ENCODE assay signal across 9 cellular contexts in genomic region chr4:163558539-163559044, GRCh38.
DNase-seq lines count a peak whose midpoint lies in the region; ATAC-seq, FAIRE-seq and TF ChIP-seq lines count a peak whose summit lies in the region.
"Had no signal": no experiment of that assay in that cellular context is flagged by ENCODE, and none has a peak within 500 bp of the region (broad histone marks: within the 10 kb centered on the region; RNA-seq: fewer than 3 reads in every experiment).

No MANE protein-coding gene starts in this region.

- no peak for FAIRE-seq in GM12878 (lab: Jason Lieb, UNC)

- CTCF ChIA-PET in GM12878 (lab: Yijun Ruan, JAX), result interaction anchor here (1.1 to 15.1 kb wide), 9 partner anchors 8 to 198 kb away, joined by 3 to 571 read pairs (median 5); no protein-coding TSS in a partner anchor

- TF ChIP-seq RAD21 in GM12878 (IDR thresholded peaks at IDR 0.05; ENCODE audit: insufficient read depth, low read depth, low read length), result no peak

- H4K20me1 ChIP-seq in GM12878 (ENCODE audit: control insufficient read depth, insufficient read depth), result no peaks in the 10 kb centered on the region

- in situ Hi-C loops in GM12878 (cut with MboI), result loop anchor here (5.0 to 10.0 kb wide), 3 partner anchors 109 to 1176 kb away; no protein-coding TSS in a partner anchor

- ATAC-seq in HG03354 (IDR thresholded peaks at IDR 0.05; ENCODE audit: poor library complexity, severe bottlenecking, unreplicated experiment), result peak; percentile 82
- ATAC-seq in GM12878, result peak; percentile 72
- ATAC-seq in GM19035 (IDR thresholded peaks at IDR 0.05; ENCODE audit: unreplicated experiment), result no peak
- ATAC-seq in HG03457 (IDR thresholded peaks at IDR 0.05; ENCODE audit: unreplicated experiment), result no peak

- H3K79me2 ChIP-seq in GM12878 (ENCODE audit: control insufficient read depth, insufficient read depth, low read length), result no peaks in the 10 kb centered on the region

- TF ChIP-seq POLR2A in GM12878 (IDR thresholded peaks at IDR 0.05; ENCODE audit: low read depth, low read length) (no peak), tibial nerve (IDR thresholded peaks at IDR 0.05) (no peak)

- H3K4me2 ChIP-seq in GM12878 (ENCODE audit: control insufficient read depth, insufficient read depth), result 0 out of 2 replicates have a peak overlapping the region, but pooled peaks have one; percentile 2

- RAD21 ChIA-PET in GM12878 (lab: Charles Lee; ENCODE audit: unreplicated experiment), result interaction anchor here (1.0 to 12.0 kb wide), 9 partner anchors 8 to 195 kb away, joined by 3 to 247 read pairs (median 19); no protein-coding TSS in a partner anchor

- H3K27ac ChIP-seq in GM12878 (ENCODE audit: control insufficient read depth, insufficient read depth) (peak overlapping the region; percentile 48; the same call in 1 of the 2 replicates), tibial nerve (peak overlapping the region in 3 of 4 donors; percentile 11 to 66 (median 56))
- H3K27ac ChIP-seq: SJSA1 had no signal

- intact Hi-C loops in GM12878 (cut with micrococcal nuclease; ENCODE audit: unreplicated experiment), result loop anchor here (10.0 kb wide), 1 partner anchor 316 kb away; no protein-coding TSS in a partner anchor

- POLR2A ChIA-PET in GM12878 (lab: Charles Lee), result interaction anchor here (0.9 to 1.4 kb wide), 3 partner anchors 31 to 116 kb away, joined by 3 to 4 read pairs (median 3); no protein-coding TSS in a partner anchor

- H3K4me3 ChIP-seq in GM12878, result no peak overlapping the region
- no peak overlapping the region for H3K4me3 ChIP-seq in tibial nerve
- H3K4me3 ChIP-seq: SJSA1 had no signal

- H3K4me1 ChIP-seq in GM12878 (ENCODE audit: control insufficient read depth, insufficient read depth, low read length), result peaks cover 13% of the 10 kb centered on the region
- peaks cover 0 to 14% (median 4%) of the 10 kb centered on the region in 4 donors for H3K4me1 ChIP-seq in tibial nerve
- H3K4me1 ChIP-seq: SJSA1 had no signal

- no peak for TF ChIP-seq EP300 in GM12878 (IDR thresholded peaks at IDR 0.05; ENCODE audit: borderline replicate concordance in 1 of 2, control insufficient read depth in 1 of 2, low read depth in 2 of 2, low read length in 2 of 2)
- TF ChIP-seq EP300 in tibial nerve (IDR thresholded peaks at IDR 0.05), result peak in 1 of 2 donors; percentile 10

- DNase-seq in activated effector memory CD4-positive, alpha-beta T cell treated with anti-CD3 and anti-CD28 coated beads, Interleukin-2, amount 50 U/mL, for 16 hours, result peak; percentile 65
- DNase-seq in activated effector memory CD4-positive, alpha-beta T cell treated with Interleukin-2 at 50 U/mL for 16 hours, result no peak
- DNase-seq in GM12878 (ENCODE audit: low read depth, low spot score), result no peak
- peak in 1 of 2 donors; percentile 18 for DNase-seq in tibial nerve (ENCODE audit: low spot score in 2 of 2)
- no peak for DNase-seq in NCI-H1694 treated with DMSO at 0.1 percent for 48 hours (lab: John Stamatoyannopoulos, UW)

- no peaks in the 10 kb centered on the region for H3K9me3 ChIP-seq in GM12878 (replicated peaks; ENCODE audit: control insufficient read depth, insufficient read depth, low read length)
- H3K9me3 ChIP-seq in tibial nerve, result peaks cover 0 to 6% (median 3%) of the 10 kb centered on the region in 4 donors
- H3K9me3 ChIP-seq: SJSA1 had no signal

- H2AFZ ChIP-seq in GM12878 (ENCODE audit: control insufficient read depth, low read depth, low read length), result peak overlapping the region; percentile 40

- H3K9ac ChIP-seq in GM12878 (ENCODE audit: control insufficient read depth, insufficient read depth, low read length), result no peak overlapping the region

- no peaks in the 10 kb centered on the region for H3K36me3 ChIP-seq in GM12878 (ENCODE audit: control insufficient read depth in 2 of 2, insufficient read depth in 2 of 2, low read length in 1 of 2)
- no peaks in the 10 kb centered on the region for H3K36me3 ChIP-seq in tibial nerve
- H3K36me3 ChIP-seq: SJSA1 had no signal

- 22% methylated on average over 6 of the region's 6 CpGs for WGBS in GM12878 (ENCODE audit: insufficient coverage, insufficient replicate concordance, low lambda C conversion rate, missing lambda C conversion rate)
- WGBS in tibial nerve, 2 donors, result 28 to 38% methylated on average over 6 of the region's 6 CpGs

- TF ChIP-seq CTCF in GM12878 (IDR thresholded peaks at IDR 0.05 in 2 of 3, conservative IDR thresholded peaks at IDR 0.05 in 1 of 3; ENCODE audit: control insufficient read depth in 2 of 3, extremely low read depth in 1 of 3, insufficient read depth in 1 of 3, low read depth in 3 of 3, low read length in 3 of 3) (no peak), tibial nerve (IDR thresholded peaks at IDR 0.05) (no peak)

- BruUV-seq in GM12878 (replicated peaks; lab: Mats Ljungman, UMichigan), result no TSS peak

- SMC1A ChIA-PET in GM12878 (lab: Charles Lee; ENCODE audit: uncharacterized antibody, unreplicated experiment), result interaction anchor here (0.8 to 17.5 kb wide), 17 partner anchors 8 to 1172 kb away, joined by 3 to 727 read pairs (median 4); no protein-coding TSS in a partner anchor

- no peaks in the 10 kb centered on the region for H3K27me3 ChIP-seq in GM12878 (replicated peaks in 1 of 2; ENCODE audit: control insufficient read depth in 2 of 2, insufficient read depth in 2 of 2, low read length in 1 of 2)
- no peaks in the 10 kb centered on the region for H3K27me3 ChIP-seq in tibial nerve
- H3K27me3 ChIP-seq: SJSA1 had no signal

TF ChIP-seq in GM12878, 131 proteins besides CTCF, POLR2A, EP300 and RAD21:
- TF ChIP-seq MEF2B (IDR thresholded peaks at IDR 0.05; ENCODE audit: partially characterized antibody, poor library complexity, severe bottlenecking) (peak; percentile 34), RAD51 (IDR thresholded peaks at IDR 0.05) (no peak), SPI1 (IDR thresholded peaks at IDR 0.05; ENCODE audit: borderline replicate concordance, insufficient read depth, low read depth, low read length) (peak; percentile 72)

Comparison
In these comparisons a context has a peak if more than half of its experiments do, and no peak if none do; other contexts are left out.
1. ATAC-seq: peak in HG03354 (single experiment) and GM12878 (single experiment); none in GM19035 (single experiment) and HG03457 (single experiment).